In the genomic region with DNA sequence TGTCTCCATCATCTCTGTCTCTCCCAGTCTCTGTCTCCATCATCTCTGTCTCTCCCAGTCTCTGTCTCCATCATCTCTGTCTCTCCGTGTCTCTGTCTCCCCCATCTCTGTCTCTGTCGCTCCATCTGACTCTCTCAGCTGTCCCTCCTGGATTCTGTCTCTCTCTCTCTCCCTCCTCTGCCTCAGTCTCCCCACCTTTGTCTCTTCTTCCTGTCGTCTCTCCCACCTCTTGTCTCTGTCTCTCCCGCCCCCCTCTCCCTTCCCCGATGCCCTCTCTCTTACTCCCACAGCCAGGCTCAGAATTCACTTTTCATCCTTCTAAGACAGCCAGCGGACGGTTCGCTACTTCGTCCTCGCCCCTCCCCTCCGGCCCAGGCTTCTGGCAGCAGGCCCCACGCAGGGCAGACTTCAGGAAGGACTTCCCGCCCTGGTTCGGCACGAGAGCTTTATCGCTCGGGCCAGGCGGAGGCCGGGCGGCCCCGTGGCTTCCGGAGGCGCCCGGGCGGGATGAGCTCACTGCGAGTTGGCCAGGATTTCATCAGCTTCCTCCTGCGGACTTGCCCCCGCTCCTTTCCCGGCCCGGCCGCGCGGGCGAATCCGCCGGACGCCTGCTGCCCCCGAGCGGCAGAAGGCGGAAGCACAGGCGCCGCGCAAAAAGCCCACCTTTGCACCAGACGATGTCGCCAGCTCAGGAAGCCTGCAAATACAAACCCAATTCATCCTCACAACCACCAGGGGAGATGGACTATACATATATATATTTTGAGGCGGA, we compare ENCODE assay signal across 8 cellular contexts. TPM values are rescaled to one million over a fixed set of nuclear protein-coding genes. Genes with fewer than 3 reads are reported as not detected.
DNase-seq lines count a peak whose midpoint lies in the region; ATAC-seq and TF ChIP-seq lines count a peak whose summit lies in the region.

No MANE protein-coding gene starts in this region.

- peak; percentile 68 for ATAC-seq in GM19438 (IDR thresholded peaks at IDR 0.05; ENCODE audit: low read depth, unreplicated experiment)

- intact Hi-C loops in OCI-LY7 (cut with micrococcal nuclease; ENCODE audit: unreplicated experiment): loop anchor here (1.0 kb wide), 4 partner anchors 18 to 114 kb away; partner anchors contain the start of gene SAE1

- H3K4me2 ChIP-seq in OCI-LY7 (ENCODE audit: low read length): peak overlapping the region; percentile 63

- H3K4me3 ChIP-seq in OCI-LY7 (ENCODE audit: low read depth, low read length, poor library complexity, severe bottlenecking) (peak overlapping the region; percentile 63), muscle layer of colon (ENCODE audit: low read depth in 1 of 2, low read length in 2 of 2) (peak overlapping the region; percentile 13 to 49)

- peak; percentile 98 for DNase-seq in CMK (ENCODE audit: low read depth)
- peak; percentile 71 to 99 (median 98) for DNase-seq in HUDEP-2 (lab: John Stamatoyannopoulos, UW; ENCODE audit: unreplicated experiment in 76 of 76)
- DNase-seq in OCI-LY7 (ENCODE audit: low spot score): peak; percentile 97
- peak; percentile 88 for DNase-seq in activated T-cell treated with anti-CD3 and anti-CD28 coated beads for 24 hours (ENCODE audit: low read depth)
- peak; percentile 99 for DNase-seq in erythroblast (lab: John Stamatoyannopoulos, UW)
- DNase-seq in stimulated activated CD8-positive, alpha-beta memory T cell treated with anti-CD3 and anti-CD28 coated beads, Interleukin-4, amount 100 ng/mL, for 48 hours: peak; percentile 93

- H3K9ac ChIP-seq in muscle layer of colon (ENCODE audit: low read length): no peak overlapping the region

- H3K27me3 ChIP-seq in muscle layer of colon (ENCODE audit: control insufficient read depth in 1 of 2, insufficient read depth in 2 of 2, low read length in 2 of 2): peaks cover 0 to 8% of the 10 kb centered on the region in 2 donors

- TF ChIP-seq POLR2A in erythroblast (IDR thresholded peaks at IDR 0.05; ENCODE audit: low read length): peak; percentile 48

- CTCF ChIA-PET in OCI-LY7 (lab: Charles Lee; ENCODE audit: unreplicated experiment): interaction anchor here (0.7 to 3.7 kb wide), 3 partner anchors 11 to 32 kb away, joined by 3 to 18 read pairs (median 3); no protein-coding TSS in a partner anchor

- H3K4me1 ChIP-seq in OCI-LY7 (ENCODE audit: insufficient read depth, low read length, poor library complexity, severe bottlenecking): peaks cover 47% of the 10 kb centered on the region
- peaks cover 42% of the 10 kb centered on the region for H3K4me1 ChIP-seq in muscle layer of colon (ENCODE audit: insufficient read depth, low read length)

- H3K9me2 ChIP-seq in OCI-LY7 (ENCODE audit: insufficient read depth, low read length): no peaks in the 10 kb centered on the region

- H3K79me2 ChIP-seq in OCI-LY7 (ENCODE audit: insufficient read depth, low read depth, low read length): no peaks in the 10 kb centered on the region

- no TSS peak for BruUV-seq in OCI-LY7 (replicated peaks; lab: Mats Ljungman, UMichigan)

- no peaks in the 10 kb centered on the region for H3K36me3 ChIP-seq in OCI-LY7 (ENCODE audit: insufficient read depth, low read length)
- no peaks in the 10 kb centered on the region for H3K36me3 ChIP-seq in muscle layer of colon (ENCODE audit: insufficient read depth, low read length)

- H3K27ac ChIP-seq in OCI-LY7 (ENCODE audit: low read depth, low read length, poor library complexity, severe bottlenecking) (peak overlapping the region; percentile 70), muscle layer of colon (ENCODE audit: low read depth, low read length) (peak overlapping the region; percentile 85)

- POLR2A ChIA-PET in OCI-LY7 (lab: Charles Lee): interaction anchor here (0.5 to 1.6 kb wide), 9 partner anchors 12 to 131 kb away, joined by 3 to 5 read pairs (median 3); partner anchors contain the start of genes CCDC9 and ZC3H4

- H4K20me1 ChIP-seq in OCI-LY7 (ENCODE audit: insufficient read depth, low read length): no peaks in the 10 kb centered on the region

- TF ChIP-seq CTCF in OCI-LY7 (conservative IDR thresholded peaks at IDR 0.05; ENCODE audit: low read length): peak; percentile 96

- H3K9me3 ChIP-seq in OCI-LY7 (ENCODE audit: low read length): no peaks in the 10 kb centered on the region
- no peaks in the 10 kb centered on the region for H3K9me3 ChIP-seq in muscle layer of colon (ENCODE audit: low read length)

- H2AFZ ChIP-seq in OCI-LY7 (ENCODE audit: low read length): peak overlapping the region; percentile 78; the same call in 1 of the 2 replicates

RNA-seq across cellular contexts. Expression of gene CCDC9, which starts 12.4 kb away (rescaled TPM):
- total RNA-seq in OCI-LY7 (2014; rRNA removed; shearing (Covaris generic)): 6.5 and 7.9 TPM in 2 replicates
- 19.3 and 19.7 TPM in 2 replicates for total RNA-seq in OCI-LY7 (2022)

RNA-seq across cellular contexts. Expression of gene BBC3, which starts 13.0 kb away (rescaled TPM):
- 6.9 and 8.9 TPM in 2 replicates for total RNA-seq in OCI-LY7 (2014; rRNA removed; shearing (Covaris generic))
- 10.5 and 13.2 TPM in 2 replicates for total RNA-seq in OCI-LY7 (2022)

RNA-seq across cellular contexts. Expression of gene INAFM1, which starts 30.7 kb away (rescaled TPM):
- total RNA-seq in OCI-LY7 (2014; rRNA removed; shearing (Covaris generic)): 4.6 and 5.0 TPM in 2 replicates
- 7.6 and 10.3 TPM in 2 replicates for total RNA-seq in OCI-LY7 (2022)

Comparison
In these comparisons a context has a peak if more than half of its experiments do, and no peak if none do; other contexts are left out.
1. Peak in every context shown above with its lines: DNase-seq, ATAC-seq, H3K4me3 ChIP-seq and H3K27ac ChIP-seq.